18 cellular contexts compared by ENCODE assay signal in the genomic region with DNA sequence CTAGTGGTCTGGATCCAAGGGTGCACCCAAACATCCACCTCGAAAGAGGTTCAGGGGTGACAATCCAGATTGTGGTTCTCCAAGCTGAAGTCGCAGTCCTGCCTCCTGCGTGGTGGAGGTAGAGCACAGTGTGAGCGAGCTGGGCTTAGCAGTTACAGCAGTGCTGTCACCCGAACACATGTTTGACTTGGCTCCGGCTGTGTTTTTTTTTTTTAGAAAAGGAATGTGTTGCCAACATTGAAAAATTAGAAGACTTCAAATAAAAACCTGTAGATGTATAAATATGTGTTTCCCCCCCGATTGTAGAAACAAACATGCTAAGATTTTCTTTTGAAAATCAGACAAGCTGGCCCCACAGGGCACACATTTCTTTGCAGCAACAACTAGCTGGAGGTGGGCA.
A peak's percentile ranks its signal among the peaks of the same experiment; 100 is the strongest.
DNase-seq lines count a peak whose midpoint lies in the region; ATAC-seq and TF ChIP-seq lines count a peak whose summit lies in the region.
"Had no signal": no experiment of that assay in that cellular context is flagged by ENCODE, and none has a peak within 500 bp of the region (broad histone marks: within the 10 kb centered on the region; RNA-seq: fewer than 3 reads in every experiment).

No MANE protein-coding gene starts in this region.

- intact Hi-C loops in heart right ventricle (cut with DNase I), result loop anchor here in 1 of 10 donors (10.0 kb wide), 1 partner anchor 127 kb away; a partner anchor contains a TSS

- peaks cover 3% of the 10 kb centered on the region for H3K27me3 ChIP-seq in adipocyte (replicated peaks; ENCODE audit: control insufficient read depth, insufficient read depth, low read length)
- no peaks in the 10 kb centered on the region for H3K27me3 ChIP-seq in heart right ventricle
- peaks cover 0 to 28% (median 0%) of the 10 kb centered on the region in 3 experiments for H3K27me3 ChIP-seq in neuronal stem cell (ENCODE audit: control insufficient read depth in 3 of 3, insufficient read depth in 3 of 3, low read depth in 1 of 3, low read length in 3 of 3)
- H3K27me3 ChIP-seq: vagina had no signal

- H3K4me3 ChIP-seq in adipocyte (ENCODE audit: low read length), result no peak overlapping the region
- no peak overlapping the region for H3K4me3 ChIP-seq in heart right ventricle
- no peak overlapping the region for H3K4me3 ChIP-seq in neuronal stem cell (ENCODE audit: low read length in 2 of 2)
- H3K4me3 ChIP-seq: vagina had no signal

- H4K91ac ChIP-seq in neuronal stem cell (ENCODE audit: low read depth, low read length, poor library complexity), result no peak overlapping the region

- H3K4me1 ChIP-seq in adipocyte (ENCODE audit: control insufficient read depth, insufficient read depth, low read length) (no peaks in the 10 kb centered on the region), heart right ventricle (peaks cover 12 to 44% (median 22%) of the 10 kb centered on the region in 9 donors), neuronal stem cell (ENCODE audit: control insufficient read depth in 2 of 2, insufficient read depth in 1 of 2, low read depth in 1 of 2, low read length in 2 of 2) (no peaks in the 10 kb centered on the region)
- H3K4me1 ChIP-seq: vagina had no signal

- WGBS in heart right ventricle, 2 donors, result 61 to 69% methylated on average over 7 of the region's 7 CpGs
- no CpG with 5 or more reads among the region's 7 CpGs for WGBS in neuronal stem cell (ENCODE audit: extremely low coverage in 2 of 2, insufficient read length in 2 of 2, insufficient replicate concordance in 1 of 2), 2 donors

- no peak overlapping the region for H2BK5ac ChIP-seq in neuronal stem cell (ENCODE audit: low read length)

- H2BK120ac ChIP-seq in neuronal stem cell (ENCODE audit: low read depth, low read length), result no peak overlapping the region

- no peak for TF ChIP-seq CTCF in C4-2B (conservative IDR thresholded peaks at IDR 0.05)
- no peak for TF ChIP-seq CTCF in heart right ventricle (IDR thresholded peaks at IDR 0.05)

- no peak overlapping the region for H2AFZ ChIP-seq in neuronal stem cell (ENCODE audit: low read length)

- peak overlapping the region; percentile 45 for H3K18ac ChIP-seq in neuronal stem cell (ENCODE audit: low read length)

- no peaks in the 10 kb centered on the region for H3K79me1 ChIP-seq in neuronal stem cell (ENCODE audit: low read depth, low read length)

- ATAC-seq in heart right ventricle (peak in 5 of 8 donors; percentile 26 to 58 (median 46)), GM19455 (IDR thresholded peaks at IDR 0.05; ENCODE audit: unreplicated experiment) (no peak)

- H3K27ac ChIP-seq in C4-2B (peak overlapping the region; percentile 71), heart right ventricle (peak overlapping the region in 5 of 10 donors; percentile 39 to 79 (median 62)), neuronal stem cell (replicated peaks; ENCODE audit: low read length) (no peak overlapping the region)
- H3K27ac ChIP-seq: vagina had no signal

- H3K23ac ChIP-seq in neuronal stem cell (ENCODE audit: low read depth, low read length, poor library complexity), result no peak overlapping the region

- no peak overlapping the region for H3K14ac ChIP-seq in neuronal stem cell (ENCODE audit: low read length)

- H4K8ac ChIP-seq in neuronal stem cell (ENCODE audit: low read depth, low read length), result no peak overlapping the region

- H2AK5ac ChIP-seq in neuronal stem cell (ENCODE audit: low read depth, low read length), result no peak overlapping the region

- no peak overlapping the region for H3K4ac ChIP-seq in neuronal stem cell (ENCODE audit: low read length)

- H2BK12ac ChIP-seq in neuronal stem cell (ENCODE audit: low read length), result no peak overlapping the region

- no peak overlapping the region for H2BK15ac ChIP-seq in neuronal stem cell (ENCODE audit: low read length)

- no peak overlapping the region for H3K4me2 ChIP-seq in neuronal stem cell (ENCODE audit: insufficient read depth, low read length, poor library complexity, severe bottlenecking)

- H3K9me3 ChIP-seq in adipocyte (ENCODE audit: control insufficient read depth, low read length) (peaks cover 10% of the 10 kb centered on the region), heart right ventricle (no peaks in the 10 kb centered on the region), neuronal stem cell (replicated peaks in 1 of 2; ENCODE audit: control insufficient read depth in 2 of 2, insufficient read depth in 1 of 2, low read depth in 1 of 2, low read length in 2 of 2) (no peaks in the 10 kb centered on the region)
- H3K9me3 ChIP-seq: vagina had no signal

- H3K9ac ChIP-seq in adipocyte (ENCODE audit: low read length), result no peak overlapping the region
- no peak overlapping the region for H3K9ac ChIP-seq in neuronal stem cell (ENCODE audit: low read depth, low read length, poor library complexity)

- DNase-seq in adipocyte (ENCODE audit: low read depth), result peak; percentile 53
- no peak for DNase-seq in heart right ventricle
- no peak for DNase-seq in neuronal stem cell (ENCODE audit: low spot score)
- DNase-seq in ecto neural progenitor cell (ENCODE audit: low spot score), result no peak
- DNase-seq in RPMI8226, result no peak
- no peak for DNase-seq in NCI-H82 treated with DMSO at 0.1 percent for 48 hours (lab: John Stamatoyannopoulos, UW; ENCODE audit: unreplicated experiment)
- DNase-seq: activated CD4-positive, alpha-beta memory T cell treated with anti-CD3 and anti-CD28 coated beads, Interleukin-2, amount 10 ng/mL, durations not matched to agents 7 days and 5 days; activated naive CD4-positive, alpha-beta T cell treated with anti-CD3 and anti-CD28 coated beads, Interleukin-2, amount 10 ng/mL, durations not matched to agents 7 days and 5 days; CD8-positive, alpha-beta memory T cell; DMS79 treated with DMSO at 0.1 percent for 48 hours; kidney glomerular epithelial cell; midbrain; NCI-H1417; NCI-H526; SIG-M5 had no signal

- H3K36me3 ChIP-seq in adipocyte (ENCODE audit: control insufficient read depth, insufficient read depth, low read length, severe bottlenecking), result no peaks in the 10 kb centered on the region
- H3K36me3 ChIP-seq in heart right ventricle, result no peaks in the 10 kb centered on the region
- H3K36me3 ChIP-seq in neuronal stem cell (replicated peaks in 1 of 2; ENCODE audit: control insufficient read depth in 2 of 2, insufficient read depth in 2 of 2, low read length in 2 of 2), result no peaks in the 10 kb centered on the region
- H3K36me3 ChIP-seq: vagina had no signal
